Comparison of ENCODE assay signal across 14 cellular contexts in the genomic region with DNA sequence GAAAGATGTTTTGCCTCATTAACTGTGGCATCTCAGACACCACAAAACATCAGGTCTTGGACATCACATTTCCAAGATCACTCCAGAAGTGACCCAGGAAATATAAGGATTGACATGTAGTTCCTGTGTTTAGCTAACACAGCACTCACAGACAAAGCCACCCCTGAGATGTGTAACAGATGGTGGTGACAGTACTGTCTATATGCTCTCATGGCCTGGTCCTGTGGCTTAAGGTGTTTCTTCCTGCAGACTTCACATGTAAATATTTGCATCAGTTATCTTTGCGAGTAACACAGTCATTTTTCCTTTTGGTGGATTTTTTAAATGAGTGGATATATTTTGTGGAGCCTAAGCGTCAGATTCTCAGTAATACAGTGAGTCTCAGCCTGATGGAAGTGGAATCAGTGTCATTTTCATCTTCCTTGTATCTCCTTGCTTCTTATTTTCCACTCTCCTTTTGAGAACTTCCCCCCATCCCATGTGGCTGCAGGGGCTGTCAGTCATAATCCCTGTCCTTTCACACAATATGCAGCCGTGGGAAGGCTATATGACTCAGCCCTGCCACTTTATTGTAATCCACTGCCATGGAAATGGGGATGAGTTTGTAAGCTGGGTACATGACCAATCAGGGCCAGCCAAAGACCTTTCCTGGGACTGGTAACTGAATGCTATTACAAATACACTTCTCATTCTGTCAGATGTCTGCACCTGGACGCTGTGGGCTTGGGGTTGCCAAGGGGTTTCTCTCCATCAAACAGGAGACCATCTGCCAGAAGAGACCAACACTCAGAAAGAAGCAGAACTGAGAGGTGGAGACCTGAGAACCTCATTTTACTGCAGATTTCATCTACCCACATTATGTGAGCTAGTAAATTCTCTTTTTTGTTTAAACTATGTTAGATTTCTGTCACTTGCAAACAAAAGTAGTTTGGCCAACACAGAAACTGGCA.
A peak's percentile ranks its signal among the peaks of the same experiment; 100 is the strongest.
DNase-seq lines count a peak whose midpoint lies in the region; ATAC-seq and TF ChIP-seq lines count a peak whose summit lies in the region.
"Had no signal": no experiment of that assay in that cellular context is flagged by ENCODE, and none has a peak within 500 bp of the region (broad histone marks: within the 10 kb centered on the region; RNA-seq: fewer than 3 reads in every experiment).

No MANE protein-coding gene starts in this region.

- intact Hi-C loops in activated T-helper 1 cell treated with anti-CD3 and anti-CD28 coated beads, Interleukin-12 subunit alpha, Interleukin-12 subunit beta, Interleukin-2, Interleukin-4 antibody, amounts not matched to agents 30 ng/mL and 10 ng/mL and 1 ng/mL, durations not matched to agents 14 hours and 24 hours and 36 hours (cut with micrococcal nuclease), result loop anchor here (10.0 kb wide), 2 partner anchors 1376 to 1694 kb away; a partner anchor contains a TSS
- intact Hi-C loops in activated CD8-positive, alpha-beta T cell treated with anti-CD3 and anti-CD28 coated beads for 36 hours (cut with micrococcal nuclease), result no loop called here

- DNase-seq in NCI-H82 (lab: John Stamatoyannopoulos, UW) (peak; percentile 5), NCI-H82 treated with DMSO at 0.1 percent for 48 hours (lab: John Stamatoyannopoulos, UW; ENCODE audit: unreplicated experiment) (no peak), renal cortical epithelial cell (ENCODE audit: low read depth) (peak; percentile 7), NAMALWA (ENCODE audit: low spot score) (no peak), mucosa of gallbladder (ENCODE audit: low spot score) (no peak)
- no peak for DNase-seq in activated T-helper 1 cell treated with anti-CD3 and anti-CD28 coated beads, Interleukin-12 subunit alpha, Interleukin-12 subunit beta, Interleukin-2, Interleukin-4 antibody, amounts not matched to agents 30 ng/mL and 10 ng/mL and 1 ng/mL, durations not matched to agents 14 hours and 24 hours and 36 hours (ENCODE audit: low spot score)
- no peak for DNase-seq in activated CD8-positive, alpha-beta T cell treated with anti-CD3 and anti-CD28 coated beads for 36 hours
- DNase-seq: activated CD4-positive, alpha-beta T cell treated with anti-CD3 and anti-CD28 coated beads for 4 hours; body of pancreas; Caco-2; effector CD4-positive, alpha-beta T cell; IMR-90; NCI-H524 treated with DMSO at 0.1 percent for 48 hours had no signal

- peaks cover 84% of the 10 kb centered on the region for H3K4me1 Mint-ChIP-seq in activated T-helper 1 cell treated with anti-CD3 and anti-CD28 coated beads, Interleukin-12 subunit alpha, Interleukin-12 subunit beta, Interleukin-2, Interleukin-4 antibody, amounts not matched to agents 30 ng/mL and 10 ng/mL and 1 ng/mL, durations not matched to agents 14 hours and 24 hours and 36 hours (ENCODE audit: low read depth)
- H3K4me1 Mint-ChIP-seq in activated CD8-positive, alpha-beta T cell treated with anti-CD3 and anti-CD28 coated beads for 36 hours (ENCODE audit: low read depth), result peaks cover 59% of the 10 kb centered on the region

- peaks cover 26% of the 10 kb centered on the region for H3K36me3 Mint-ChIP-seq in activated T-helper 1 cell treated with anti-CD3 and anti-CD28 coated beads, Interleukin-12 subunit alpha, Interleukin-12 subunit beta, Interleukin-2, Interleukin-4 antibody, amounts not matched to agents 30 ng/mL and 10 ng/mL and 1 ng/mL, durations not matched to agents 14 hours and 24 hours and 36 hours (ENCODE audit: low read depth)
- peaks cover 16% of the 10 kb centered on the region for H3K36me3 Mint-ChIP-seq in activated CD8-positive, alpha-beta T cell treated with anti-CD3 and anti-CD28 coated beads for 36 hours (ENCODE audit: low read depth)

- CTCF ChIA-PET in activated CD8-positive, alpha-beta T cell treated with anti-CD3 and anti-CD28 coated beads for 36 hours (lab: Charles Lee), result interaction anchor here (1.5 to 2.5 kb wide), 2 partner anchors 24 to 68 kb away, joined by 3 to 5 read pairs; no protein-coding TSS in a partner anchor

- peaks cover 36% of the 10 kb centered on the region for H3K9me3 Mint-ChIP-seq in activated T-helper 1 cell treated with anti-CD3 and anti-CD28 coated beads, Interleukin-12 subunit alpha, Interleukin-12 subunit beta, Interleukin-2, Interleukin-4 antibody, amounts not matched to agents 30 ng/mL and 10 ng/mL and 1 ng/mL, durations not matched to agents 14 hours and 24 hours and 36 hours
- peaks cover 21% of the 10 kb centered on the region for H3K9me3 Mint-ChIP-seq in activated CD8-positive, alpha-beta T cell treated with anti-CD3 and anti-CD28 coated beads for 36 hours

- H3K27me3 Mint-ChIP-seq in activated T-helper 1 cell treated with anti-CD3 and anti-CD28 coated beads, Interleukin-12 subunit alpha, Interleukin-12 subunit beta, Interleukin-2, Interleukin-4 antibody, amounts not matched to agents 30 ng/mL and 10 ng/mL and 1 ng/mL, durations not matched to agents 14 hours and 24 hours and 36 hours (ENCODE audit: insufficient read depth), result no peaks in the 10 kb centered on the region
- no peaks in the 10 kb centered on the region for H3K27me3 Mint-ChIP-seq in activated CD8-positive, alpha-beta T cell treated with anti-CD3 and anti-CD28 coated beads for 36 hours

- H3K27ac Mint-ChIP-seq in activated T-helper 1 cell treated with anti-CD3 and anti-CD28 coated beads, Interleukin-12 subunit alpha, Interleukin-12 subunit beta, Interleukin-2, Interleukin-4 antibody, amounts not matched to agents 30 ng/mL and 10 ng/mL and 1 ng/mL, durations not matched to agents 14 hours and 24 hours and 36 hours, result peak overlapping the region; percentile 34
- no peak overlapping the region for H3K27ac Mint-ChIP-seq in activated CD8-positive, alpha-beta T cell treated with anti-CD3 and anti-CD28 coated beads for 36 hours

- ATAC-seq in HG02588 (IDR thresholded peaks at IDR 0.05; ENCODE audit: unreplicated experiment), result peak; percentile 69
- ATAC-seq in activated CD8-positive, alpha-beta T cell treated with anti-CD3 and anti-CD28 coated beads for 36 hours, result no peak

- H3K4me3 Mint-ChIP-seq in activated T-helper 1 cell treated with anti-CD3 and anti-CD28 coated beads, Interleukin-12 subunit alpha, Interleukin-12 subunit beta, Interleukin-2, Interleukin-4 antibody, amounts not matched to agents 30 ng/mL and 10 ng/mL and 1 ng/mL, durations not matched to agents 14 hours and 24 hours and 36 hours, result no peak overlapping the region
- no peak overlapping the region for H3K4me3 Mint-ChIP-seq in activated CD8-positive, alpha-beta T cell treated with anti-CD3 and anti-CD28 coated beads for 36 hours

- POLR2A ChIA-PET in activated CD8-positive, alpha-beta T cell treated with anti-CD3 and anti-CD28 coated beads for 36 hours (lab: Charles Lee), result interaction anchor here (0.8 to 1.0 kb wide), 2 partner anchors 8 to 100 kb away, joined by 3 to 4 read pairs; no protein-coding TSS in a partner anchor

- TF ChIP-seq CTCF in activated CD8-positive, alpha-beta T cell treated with anti-CD3 and anti-CD28 coated beads for 36 hours (IDR thresholded peaks at IDR 0.05), result no peak

Comparison
In these comparisons a context has a peak if more than half of its experiments do, and no peak if none do; other contexts are left out.
1. DNase-seq: peak in NCI-H82 (single experiment) and renal cortical epithelial cell (single experiment); none in NCI-H82 treated with DMSO at 0.1 percent for 48 hours (single experiment), activated T-helper 1 cell treated with anti-CD3 and anti-CD28 coated beads, Interleukin-12 subunit alpha, Interleukin-12 subunit beta, Interleukin-2, Interleukin-4 antibody, amounts not matched to agents 30 ng/mL and 10 ng/mL and 1 ng/mL, durations not matched to agents 14 hours and 24 hours and 36 hours (single experiment), activated CD8-positive, alpha-beta T cell treated with anti-CD3 and anti-CD28 coated beads for 36 hours (single experiment), NAMALWA (single experiment) and mucosa of gallbladder (single experiment).